ENCODE assay signal across 1 cellular context in the genomic region with DNA sequence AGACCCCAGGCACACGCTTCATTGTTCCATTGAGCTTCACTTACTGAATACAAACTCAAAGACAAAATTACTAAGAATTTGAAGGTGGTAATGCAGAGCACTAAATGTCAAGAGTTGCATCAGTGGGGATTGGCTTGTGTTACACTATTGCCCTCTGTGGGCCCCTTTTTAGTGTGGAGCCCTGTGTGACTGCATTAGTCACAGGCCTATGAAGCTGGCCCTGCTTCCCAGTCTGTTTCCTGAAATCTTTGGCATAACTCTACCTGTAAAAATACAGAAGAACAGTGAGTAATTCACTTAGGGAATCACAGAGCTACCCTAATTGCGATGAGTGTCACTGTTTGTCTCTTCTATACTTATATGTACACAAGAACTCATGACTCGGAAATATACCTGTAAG.
A peak's percentile ranks its signal among the peaks of the same experiment; 100 is the strongest.
TF ChIP-seq lines count a peak whose summit lies in the region.

No MANE protein-coding gene starts in this region.

TF ChIP-seq in HepG2, 621 proteins besides CTCF, POLR2A, EP300 and RAD21 (continued from another document):
- 0 out of 2 replicates have a peak, but pooled peaks have one; percentile 10 for TF ChIP-seq GATAD2A (CRISPR knock-in tag; IDR thresholded peaks at IDR 0.05)
- TF ChIP-seq ZBTB33 (CRISPR knock-in tag; IDR thresholded peaks at IDR 0.05), result 0 out of 2 replicates have a peak, but pooled peaks have one; percentile 0
- 0 out of 2 replicates have a peak, but pooled peaks have one; percentile 35 for TF ChIP-seq CEBPB (IDR thresholded peaks at IDR 0.05; ENCODE audit: borderline replicate concordance, low read depth, low read length)
- TF ChIP-seq, protein P1, sequence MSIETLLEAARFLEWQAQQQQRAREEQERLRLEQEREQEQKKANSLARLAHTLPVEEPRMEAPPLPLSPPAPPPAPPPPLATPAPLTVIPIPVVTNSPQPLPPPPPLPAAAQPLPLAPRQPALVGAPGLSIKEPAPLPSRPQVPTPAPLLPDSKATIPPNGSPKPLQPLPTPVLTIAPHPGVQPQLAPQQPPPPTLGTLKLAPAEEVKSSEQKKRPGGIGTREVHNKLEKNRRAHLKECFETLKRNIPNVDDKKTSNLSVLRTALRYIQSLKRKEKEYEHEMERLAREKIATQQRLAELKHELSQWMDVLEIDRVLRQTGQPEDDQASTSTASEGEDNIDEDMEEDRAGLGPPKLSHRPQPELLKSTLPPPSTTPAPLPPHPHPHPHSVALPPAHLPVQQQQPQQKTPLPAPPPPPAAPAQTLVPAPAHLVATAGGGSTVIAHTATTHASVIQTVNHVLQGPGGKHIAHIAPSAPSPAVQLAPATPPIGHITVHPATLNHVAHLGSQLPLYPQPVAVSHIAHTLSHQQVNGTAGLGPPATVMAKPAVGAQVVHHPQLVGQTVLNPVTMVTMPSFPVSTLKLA (IDR thresholded peaks at IDR 0.05), result no peak
- TF ChIP-seq, protein P2, sequence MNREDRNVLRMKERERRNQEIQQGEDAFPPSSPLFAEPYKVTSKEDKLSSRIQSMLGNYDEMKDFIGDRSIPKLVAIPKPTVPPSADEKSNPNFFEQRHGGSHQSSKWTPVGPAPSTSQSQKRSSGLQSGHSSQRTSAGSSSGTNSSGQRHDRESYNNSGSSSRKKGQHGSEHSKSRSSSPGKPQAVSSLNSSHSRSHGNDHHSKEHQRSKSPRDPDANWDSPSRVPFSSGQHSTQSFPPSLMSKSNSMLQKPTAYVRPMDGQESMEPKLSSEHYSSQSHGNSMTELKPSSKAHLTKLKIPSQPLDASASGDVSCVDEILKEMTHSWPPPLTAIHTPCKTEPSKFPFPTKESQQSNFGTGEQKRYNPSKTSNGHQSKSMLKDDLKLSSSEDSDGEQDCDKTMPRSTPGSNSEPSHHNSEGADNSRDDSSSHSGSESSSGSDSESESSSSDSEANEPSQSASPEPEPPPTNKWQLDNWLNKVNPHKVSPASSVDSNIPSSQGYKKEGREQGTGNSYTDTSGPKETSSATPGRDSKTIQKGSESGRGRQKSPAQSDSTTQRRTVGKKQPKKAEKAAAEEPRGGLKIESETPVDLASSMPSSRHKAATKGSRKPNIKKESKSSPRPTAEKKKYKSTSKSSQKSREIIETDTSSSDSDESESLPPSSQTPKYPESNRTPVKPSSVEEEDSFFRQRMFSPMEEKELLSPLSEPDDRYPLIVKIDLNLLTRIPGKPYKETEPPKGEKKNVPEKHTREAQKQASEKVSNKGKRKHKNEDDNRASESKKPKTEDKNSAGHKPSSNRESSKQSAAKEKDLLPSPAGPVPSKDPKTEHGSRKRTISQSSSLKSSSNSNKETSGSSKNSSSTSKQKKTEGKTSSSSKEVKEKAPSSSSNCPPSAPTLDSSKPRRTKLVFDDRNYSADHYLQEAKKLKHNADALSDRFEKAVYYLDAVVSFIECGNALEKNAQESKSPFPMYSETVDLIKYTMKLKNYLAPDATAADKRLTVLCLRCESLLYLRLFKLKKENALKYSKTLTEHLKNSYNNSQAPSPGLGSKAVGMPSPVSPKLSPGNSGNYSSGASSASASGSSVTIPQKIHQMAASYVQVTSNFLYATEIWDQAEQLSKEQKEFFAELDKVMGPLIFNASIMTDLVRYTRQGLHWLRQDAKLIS (CRISPR knock-in tag; IDR thresholded peaks at IDR 0.05), result no peak
- TF ChIP-seq STAG1 (CRISPR knock-in tag; IDR thresholded peaks at IDR 0.05), result peak; percentile 47
- no peak for TF ChIP-seq TBP (CRISPR knock-in tag; IDR thresholded peaks at IDR 0.05)
- TF ChIP-seq, protein P3, sequence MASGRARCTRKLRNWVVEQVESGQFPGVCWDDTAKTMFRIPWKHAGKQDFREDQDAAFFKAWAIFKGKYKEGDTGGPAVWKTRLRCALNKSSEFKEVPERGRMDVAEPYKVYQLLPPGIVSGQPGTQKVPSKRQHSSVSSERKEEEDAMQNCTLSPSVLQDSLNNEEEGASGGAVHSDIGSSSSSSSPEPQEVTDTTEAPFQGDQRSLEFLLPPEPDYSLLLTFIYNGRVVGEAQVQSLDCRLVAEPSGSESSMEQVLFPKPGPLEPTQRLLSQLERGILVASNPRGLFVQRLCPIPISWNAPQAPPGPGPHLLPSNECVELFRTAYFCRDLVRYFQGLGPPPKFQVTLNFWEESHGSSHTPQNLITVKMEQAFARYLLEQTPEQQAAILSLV (CRISPR knock-in tag; IDR thresholded peaks at IDR 0.05; ENCODE audit: borderline replicate concordance), result no peak
- 0 out of 2 replicates have a peak, but pooled peaks have one; percentile 12 for TF ChIP-seq SAP130 (CRISPR knock-in tag; IDR thresholded peaks at IDR 0.05; ENCODE audit: low read depth)
- 0 out of 2 replicates have a peak, but pooled peaks have one; percentile 17 for TF ChIP-seq CEBPG (CRISPR knock-in tag; IDR thresholded peaks at IDR 0.05)
- TF ChIP-seq ZNF17 (CRISPR knock-in tag; IDR thresholded peaks at IDR 0.05), result no peak
- no peak for TF ChIP-seq ARNTL (CRISPR knock-in tag; IDR thresholded peaks at IDR 0.05)
- TF ChIP-seq CREB1 (IDR thresholded peaks at IDR 0.05), result no peak
- TF ChIP-seq CREB1 (CRISPR knock-in tag; IDR thresholded peaks at IDR 0.05), result no peak
- no peak for TF ChIP-seq ZBTB44 (CRISPR knock-in tag; IDR thresholded peaks at IDR 0.05)
- no peak for TF ChIP-seq ARID5B (CRISPR knock-in tag; IDR thresholded peaks at IDR 0.05)
- peak; percentile 73 for TF ChIP-seq FOSL2 (CRISPR knock-in tag; IDR thresholded peaks at IDR 0.05)
- no peak for TF ChIP-seq ZNF75D (CRISPR knock-in tag; IDR thresholded peaks at IDR 0.05; ENCODE audit: borderline replicate concordance)
- TF ChIP-seq ZNF816 (CRISPR knock-in tag; IDR thresholded peaks at IDR 0.05; ENCODE audit: borderline replicate concordance), result no peak
